Comparison of ENCODE assay signal across 8 cellular contexts in genomic region chr1:202589190-202589680, GRCh38.
A peak's percentile ranks its signal among the peaks of the same experiment; 100 is the strongest.
DNase-seq lines count a peak whose midpoint lies in the region; ATAC-seq and TF ChIP-seq lines count a peak whose summit lies in the region.

No MANE protein-coding gene starts in this region.

- in situ Hi-C loops in Panc1 (cut with HindIII; ENCODE audit: low pct_unique_long_range_greater_than_20kb, low sequenced_read_pairs), result no loop called here

- H3K4me3 Mint-ChIP-seq in osteocyte (ENCODE audit: unreplicated experiment), result no peak overlapping the region

- POLR2A ChIA-PET in BJ (lab: Charles Lee), result interaction anchor here (1.0 to 1.1 kb wide), 2 partner anchors 11 to 13 kb away, joined by 4 to 11 read pairs; no protein-coding TSS in a partner anchor
- POLR2A ChIA-PET in Panc1 (lab: Charles Lee), result no interaction called here

- ATAC-seq in Panc1 (peak; percentile 89), GM18858 (IDR thresholded peaks at IDR 0.05; ENCODE audit: unreplicated experiment) (no peak), HG02885 (IDR thresholded peaks at IDR 0.05; ENCODE audit: poor library complexity, unreplicated experiment) (no peak)

- BruUV-seq in Panc1 (replicated peaks; lab: Mats Ljungman, UMichigan), result no TSS peak

- H3K27ac ChIP-seq in Panc1 (ENCODE audit: low read length), result peak overlapping the region; percentile 18; the same call in 1 of the 2 replicates

- H3K4me1 Mint-ChIP-seq in osteocyte (ENCODE audit: unreplicated experiment), result peaks cover 50% of the 10 kb centered on the region

- peaks cover 2% of the 10 kb centered on the region for H3K36me3 Mint-ChIP-seq in osteocyte (ENCODE audit: unreplicated experiment)

- no peak overlapping the region for H3K4me3 ChIP-seq in BJ (ENCODE audit: low read depth, low read length)
- H3K4me3 ChIP-seq in Panc1 (ENCODE audit: low read depth in 2 of 2, low read length in 2 of 2), result no peak overlapping the region
- H3K4me3 ChIP-seq in fibroblast of the aortic adventitia (ENCODE audit: low read depth, low read length), result no peak overlapping the region
- no peak overlapping the region for H3K4me3 ChIP-seq in H7 (ENCODE audit: insufficient read depth, low read depth, low read length)

- TF ChIP-seq CTCF in BJ (IDR thresholded peaks at IDR 0.05; ENCODE audit: insufficient read depth, low read depth, low read length) (peak; percentile 22; the same call in 1 of the 2 replicates), Panc1 (IDR thresholded peaks at IDR 0.05) (no peak), fibroblast of the aortic adventitia (IDR thresholded peaks at IDR 0.05; ENCODE audit: insufficient read depth, low read length) (no peak), osteocyte (IDR thresholded peaks at IDR 0.05) (no peak)

- no peaks in the 10 kb centered on the region for H3K9me3 ChIP-seq in Panc1 (ENCODE audit: control insufficient read depth, insufficient read depth, low read depth, low read length)

- peak; percentile 99 for DNase-seq in BJ (ENCODE audit: low read depth)
- DNase-seq in Panc1 (ENCODE audit: low read depth, low spot score), result peak; percentile 99
- DNase-seq in fibroblast of the aortic adventitia (ENCODE audit: low read depth), result peak; percentile 98
- peak; percentile 92 for DNase-seq in osteocyte (ENCODE audit: extremely low spot score, unreplicated experiment)
- no peak for DNase-seq in H7
- no peak for DNase-seq in NOMO-1 treated with dmso at 0.1 percent for 144 hours (lab: John Stamatoyannopoulos, UW; ENCODE audit: unreplicated experiment)

- peak overlapping the region; percentile 88 for H3K27ac Mint-ChIP-seq in osteocyte (ENCODE audit: unreplicated experiment)

- peaks cover 13% of the 10 kb centered on the region for H3K4me1 ChIP-seq in Panc1 (ENCODE audit: control insufficient read depth, insufficient read depth, low read length)

- H3K27me3 ChIP-seq in BJ (ENCODE audit: control insufficient read depth, insufficient read depth, low read length) (no peaks in the 10 kb centered on the region), Panc1 (ENCODE audit: control insufficient read depth, insufficient read depth, low read length) (no peaks in the 10 kb centered on the region), H7 (ENCODE audit: control insufficient read depth, insufficient read depth, low read length) (no peaks in the 10 kb centered on the region)

- no peaks in the 10 kb centered on the region for H3K36me3 ChIP-seq in BJ (ENCODE audit: control insufficient read depth, insufficient read depth, low read length)
- H3K36me3 ChIP-seq in Panc1 (ENCODE audit: control insufficient read depth, insufficient read depth, low read length), result no peaks in the 10 kb centered on the region
- H3K36me3 ChIP-seq in H7 (replicated peaks; ENCODE audit: control insufficient read depth, insufficient read depth, low read length), result no peaks in the 10 kb centered on the region

- intact Hi-C loops in Panc1 (cut with micrococcal nuclease; ENCODE audit: unreplicated experiment), result no loop called here

- CTCF ChIA-PET in BJ (lab: Yijun Ruan, JAX), result interaction anchor here (2.7 to 5.5 kb wide), 3 partner anchors 11 to 17 kb away, joined by 15 to 25 read pairs (median 16); no protein-coding TSS in a partner anchor
- CTCF ChIA-PET in Panc1 (lab: Charles Lee), result interaction anchor here (0.8 kb wide), 1 partner anchor 11 kb away, joined by 3 read pairs; no protein-coding TSS in a partner anchor

- no peaks in the 10 kb centered on the region for H3K27me3 Mint-ChIP-seq in osteocyte (ENCODE audit: unreplicated experiment)

- no peaks in the 10 kb centered on the region for H3K9me3 Mint-ChIP-seq in osteocyte (ENCODE audit: unreplicated experiment)

Comparison
In these comparisons a context has a peak if more than half of its experiments do, and no peak if none do; other contexts are left out.
1. DNase-seq: peak in BJ (single experiment), Panc1 (single experiment), fibroblast of the aortic adventitia (single experiment) and osteocyte (single experiment); none in H7 (single experiment) and NOMO-1 treated with dmso at 0.1 percent for 144 hours (single experiment).